Comparison of ENCODE assay signal across 19 cellular contexts in the genomic region with DNA sequence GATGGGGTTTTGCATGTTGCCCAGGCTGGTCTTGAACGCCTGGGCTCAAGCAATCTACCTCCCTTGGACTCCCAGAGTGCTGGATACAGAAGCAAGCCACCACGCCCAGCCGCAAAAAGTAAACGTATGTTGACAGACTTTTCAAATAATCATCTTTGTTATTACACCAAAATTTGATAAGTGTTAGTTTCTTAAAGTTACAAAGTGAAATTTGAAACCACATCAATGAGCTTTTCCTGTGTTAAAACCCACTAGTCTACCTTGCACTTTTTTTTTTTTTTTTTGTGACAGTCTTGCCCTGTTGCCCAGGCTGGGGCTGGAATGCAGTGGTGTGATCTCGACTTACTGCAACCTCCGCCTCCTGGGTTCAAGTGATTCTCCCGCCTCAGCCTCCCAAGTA. TPM values are rescaled to one million over a fixed set of nuclear protein-coding genes. Genes with fewer than 3 reads are reported as not detected.
A peak's percentile ranks its signal among the peaks of the same experiment; 100 is the strongest.
DNase-seq lines count a peak whose midpoint lies in the region; ATAC-seq and TF ChIP-seq lines count a peak whose summit lies in the region.
"Had no signal": no experiment of that assay in that cellular context is flagged by ENCODE, and none has a peak within 500 bp of the region (broad histone marks: within the 10 kb centered on the region; RNA-seq: fewer than 3 reads in every experiment).

No MANE protein-coding gene starts in this region.

- CTCF ChIA-PET in CD8-positive, alpha-beta memory T cell (lab: Charles Lee): interaction anchor here (0.8 to 1.1 kb wide), 4 partner anchors 16 to 36 kb away, joined by 3 read pairs; a partner anchor contains a TSS
- CTCF ChIA-PET in activated CD8-positive, alpha-beta T cell treated with anti-CD3 and anti-CD28 coated beads, Interleukin-2, amount 10 ng/mL, durations not matched to agents 7 days and 5 days (lab: Charles Lee): interaction anchor here (1.0 to 1.6 kb wide), 3 partner anchors 11 to 60 kb away, joined by 3 to 4 read pairs (median 3); no protein-coding TSS in a partner anchor

- DNase-seq in activated T-cell treated with anti-CD3 and anti-CD28 coated beads, Interleukin-2, amount 50 U/mL, for 1 hour: peak; percentile 26
- DNase-seq in activated T-cell treated with anti-CD3 and anti-CD28 coated beads, Interleukin-2, amount 50 U/mL, for 24 hours: no peak
- DNase-seq in CD8-positive, alpha-beta memory T cell: peak; percentile 8 to 75 (median 34)
- no peak for DNase-seq in activated CD8-positive, alpha-beta T cell treated with anti-CD3 and anti-CD28 coated beads, Interleukin-2, amount 10 ng/mL, durations not matched to agents 7 days and 5 days
- no peak for DNase-seq in natural killer cell
- DNase-seq in ascending aorta (ENCODE audit: low spot score in 2 of 2): no peak
- DNase-seq in NCI-H1092 treated with DMSO at 0.1 percent for 48 hours (lab: John Stamatoyannopoulos, UW): no peak
- DNase-seq: DMS79, IMR-90, NCI-H1436 treated with DMSO at 0.1 percent for 48 hours, NCI-H2081 treated with DMSO at 0.1 percent for 48 hours, NCI-H226, NCI-H526 had no signal

- intact Hi-C loops in natural killer cell (cut with micrococcal nuclease) (loop anchor here (10.0 kb wide), 1 partner anchor 234 kb away; a partner anchor contains a TSS), ascending aorta (cut with DNase I) (no loop called here)

- no peak overlapping the region for H3K4me3 Mint-ChIP-seq in activated T-cell treated with anti-CD3 and anti-CD28 coated beads, Interleukin-2, amount 50 U/mL, for 24 hours
- H3K4me3 Mint-ChIP-seq in CD8-positive, alpha-beta memory T cell: peak overlapping the region; percentile 61 to 79 (median 78)
- H3K4me3 Mint-ChIP-seq in activated CD8-positive, alpha-beta T cell treated with anti-CD3 and anti-CD28 coated beads, Interleukin-2, amount 10 ng/mL, durations not matched to agents 7 days and 5 days: no peak overlapping the region
- peak overlapping the region; percentile 67 for H3K4me3 Mint-ChIP-seq in natural killer cell

- H3K27ac Mint-ChIP-seq in activated T-cell treated with anti-CD3 and anti-CD28 coated beads, Interleukin-2, amount 50 U/mL, for 24 hours: no peak overlapping the region
- peak overlapping the region; percentile 44 to 95 (median 90) for H3K27ac Mint-ChIP-seq in CD8-positive, alpha-beta memory T cell
- no peak overlapping the region for H3K27ac Mint-ChIP-seq in activated CD8-positive, alpha-beta T cell treated with anti-CD3 and anti-CD28 coated beads, Interleukin-2, amount 10 ng/mL, durations not matched to agents 7 days and 5 days
- peak overlapping the region; percentile 73 to 75 for H3K27ac Mint-ChIP-seq in natural killer cell

- no peak overlapping the region for H3K4me3 ChIP-seq in CD8-positive, alpha-beta memory T cell (ENCODE audit: low read length)
- no peak overlapping the region for H3K4me3 ChIP-seq in ascending aorta
- H3K4me3 ChIP-seq: A549, GM12878, HAP-1 had no signal

- peaks cover 13% of the 10 kb centered on the region for H3K4me1 ChIP-seq in CD8-positive, alpha-beta memory T cell (ENCODE audit: insufficient read depth, low read length)
- H3K4me1 ChIP-seq in ascending aorta: no peaks in the 10 kb centered on the region
- H3K4me1 ChIP-seq: A549, HAP-1 had no signal

- H3K36me3 ChIP-seq in CD8-positive, alpha-beta memory T cell (ENCODE audit: insufficient read depth, low read length): peaks cover 20% of the 10 kb centered on the region
- peaks cover 52 to 72% of the 10 kb centered on the region in 2 donors for H3K36me3 ChIP-seq in ascending aorta

- peak; percentile 15 for ATAC-seq in activated CD8-positive, alpha-beta T cell treated with anti-CD3 and anti-CD28 coated beads, Interleukin-2, amount 10 ng/mL, durations not matched to agents 7 days and 5 days
- ATAC-seq in natural killer cell: peak; percentile 67 to 93 (median 84)
- ATAC-seq: A549, GM12878 had no signal

- H3K27me3 Mint-ChIP-seq in activated T-cell treated with anti-CD3 and anti-CD28 coated beads, Interleukin-2, amount 50 U/mL, for 24 hours: no peaks in the 10 kb centered on the region
- peaks cover 0 to 5% of the 10 kb centered on the region in 2 donors for H3K27me3 Mint-ChIP-seq in CD8-positive, alpha-beta memory T cell
- no peaks in the 10 kb centered on the region for H3K27me3 Mint-ChIP-seq in activated CD8-positive, alpha-beta T cell treated with anti-CD3 and anti-CD28 coated beads, Interleukin-2, amount 10 ng/mL, durations not matched to agents 7 days and 5 days (ENCODE audit: low read depth)
- H3K27me3 Mint-ChIP-seq in natural killer cell (ENCODE audit: low read depth in 2 of 2): no peaks in the 10 kb centered on the region

- no peaks in the 10 kb centered on the region for H3K9me3 Mint-ChIP-seq in activated T-cell treated with anti-CD3 and anti-CD28 coated beads, Interleukin-2, amount 50 U/mL, for 24 hours
- no peaks in the 10 kb centered on the region for H3K9me3 Mint-ChIP-seq in CD8-positive, alpha-beta memory T cell
- no peaks in the 10 kb centered on the region for H3K9me3 Mint-ChIP-seq in activated CD8-positive, alpha-beta T cell treated with anti-CD3 and anti-CD28 coated beads, Interleukin-2, amount 10 ng/mL, durations not matched to agents 7 days and 5 days (ENCODE audit: insufficient read depth)
- H3K9me3 Mint-ChIP-seq in natural killer cell: no peaks in the 10 kb centered on the region

- peak overlapping the region; percentile 2 for H3K27ac ChIP-seq in CD8-positive, alpha-beta memory T cell (ENCODE audit: low read depth, low read length)
- no peak overlapping the region for H3K27ac ChIP-seq in ascending aorta
- H3K27ac ChIP-seq: A549, C4-2B had no signal

- peaks cover 69% of the 10 kb centered on the region for H3K36me3 Mint-ChIP-seq in activated T-cell treated with anti-CD3 and anti-CD28 coated beads, Interleukin-2, amount 50 U/mL, for 24 hours (ENCODE audit: low read depth)
- H3K36me3 Mint-ChIP-seq in CD8-positive, alpha-beta memory T cell: peaks cover 22 to 62% (median 31%) of the 10 kb centered on the region in 3 donors
- H3K36me3 Mint-ChIP-seq in activated CD8-positive, alpha-beta T cell treated with anti-CD3 and anti-CD28 coated beads, Interleukin-2, amount 10 ng/mL, durations not matched to agents 7 days and 5 days (ENCODE audit: low read depth): peaks cover 16% of the 10 kb centered on the region
- peaks cover 29% of the 10 kb centered on the region for H3K36me3 Mint-ChIP-seq in natural killer cell

- no peak for TF ChIP-seq CTCF in natural killer cell (IDR thresholded peaks at IDR 0.05)
- TF ChIP-seq CTCF in ascending aorta (IDR thresholded peaks at IDR 0.05): no peak

- no peaks in the 10 kb centered on the region for H3K9me3 ChIP-seq in CD8-positive, alpha-beta memory T cell (ENCODE audit: low read length)
- no peaks in the 10 kb centered on the region for H3K9me3 ChIP-seq in ascending aorta
- H3K9me3 ChIP-seq: A549, HAP-1 had no signal

- H3K27me3 ChIP-seq in CD8-positive, alpha-beta memory T cell (ENCODE audit: insufficient read depth, low read length, poor library complexity, severe bottlenecking): no peaks in the 10 kb centered on the region
- H3K27me3 ChIP-seq in ascending aorta: no peaks in the 10 kb centered on the region

- peaks cover 14% of the 10 kb centered on the region for H3K4me1 Mint-ChIP-seq in activated T-cell treated with anti-CD3 and anti-CD28 coated beads, Interleukin-2, amount 50 U/mL, for 24 hours (ENCODE audit: low read depth)
- peaks cover 16 to 20% (median 17%) of the 10 kb centered on the region in 3 donors for H3K4me1 Mint-ChIP-seq in CD8-positive, alpha-beta memory T cell
- H3K4me1 Mint-ChIP-seq in activated CD8-positive, alpha-beta T cell treated with anti-CD3 and anti-CD28 coated beads, Interleukin-2, amount 10 ng/mL, durations not matched to agents 7 days and 5 days (ENCODE audit: low read depth): peaks cover 14% of the 10 kb centered on the region
- peaks cover 7 to 10% of the 10 kb centered on the region in 2 donors for H3K4me1 Mint-ChIP-seq in natural killer cell

- POLR2A ChIA-PET in CD8-positive, alpha-beta memory T cell (lab: Charles Lee): interaction anchor here (0.7 to 1.0 kb wide), 3 partner anchors 27 to 35 kb away, joined by 3 to 10 read pairs (median 3); a partner anchor contains a TSS
- POLR2A ChIA-PET in activated CD8-positive, alpha-beta T cell treated with anti-CD3 and anti-CD28 coated beads, Interleukin-2, amount 10 ng/mL, durations not matched to agents 7 days and 5 days (lab: Charles Lee): interaction anchor here (0.8 kb wide), 1 partner anchor 58 kb away, joined by 4 read pairs; no protein-coding TSS in a partner anchor

RNA-seq across cellular contexts. Expression of a gene that starts 29.9 kb away (rescaled TPM):
- 1 to 10 TPM; 2.6 to 2.8 TPM for total RNA-seq in CD8-positive, alpha-beta memory T cell
- polyA plus RNA-seq in CD8-positive, alpha-beta memory T cell: 1.4 TPM
- total RNA-seq in activated CD8-positive, alpha-beta T cell treated with anti-CD3 and anti-CD28 coated beads, Interleukin-2, amount 10 ng/mL, durations not matched to agents 7 days and 5 days: 1 to 10 TPM; 6.0 to 7.7 TPM
- total RNA-seq in natural killer cell (1 to 10 TPM; 1.1 to 1.6 (median 1.4) TPM), ascending aorta (5.9 TPM)

RNA-seq across cellular contexts. Expression of a gene that starts 30.6 kb away (rescaled TPM):
- total RNA-seq in CD8-positive, alpha-beta memory T cell: not detected
- not detected for polyA plus RNA-seq in CD8-positive, alpha-beta memory T cell
- total RNA-seq in activated CD8-positive, alpha-beta T cell treated with anti-CD3 and anti-CD28 coated beads, Interleukin-2, amount 10 ng/mL, durations not matched to agents 7 days and 5 days: under 1 TPM in 1 of 2 experiments, not detected in 1; 0.39 TPM
- total RNA-seq in natural killer cell: under 1 TPM; 0.14 to 0.21 (median 0.18) TPM
- not detected for total RNA-seq in ascending aorta
- total RNA-seq: GM12878, LHCN-M2, RPMI7951 had no signal

RNA-seq across cellular contexts. Expression of a gene that starts 35.8 kb away (rescaled TPM):
- 10 to 100 TPM; 33.9 to 37.1 TPM for total RNA-seq in CD8-positive, alpha-beta memory T cell
- polyA plus RNA-seq in CD8-positive, alpha-beta memory T cell: 12.6 TPM
- 10 to 100 TPM; 26.1 to 26.6 TPM for total RNA-seq in activated CD8-positive, alpha-beta T cell treated with anti-CD3 and anti-CD28 coated beads, Interleukin-2, amount 10 ng/mL, durations not matched to agents 7 days and 5 days
- total RNA-seq in natural killer cell: 10 to 100 TPM; 58.0 to 73.5 (median 63.3) TPM
- total RNA-seq in ascending aorta: 39.8 TPM

Comparison
In these comparisons a context has a peak if more than half of its experiments do, and no peak if none do; other contexts are left out.
1. DNase-seq: peak in activated T-cell treated with anti-CD3 and anti-CD28 coated beads, Interleukin-2, amount 50 U/mL, for 1 hour (single experiment) and CD8-positive, alpha-beta memory T cell (5 of 5); none in activated T-cell treated with anti-CD3 and anti-CD28 coated beads, Interleukin-2, amount 50 U/mL, for 24 hours (single experiment), activated CD8-positive, alpha-beta T cell treated with anti-CD3 and anti-CD28 coated beads, Interleukin-2, amount 10 ng/mL, durations not matched to agents 7 days and 5 days (single experiment), natural killer cell (single experiment), ascending aorta (0 of 2) and NCI-H1092 treated with DMSO at 0.1 percent for 48 hours (single experiment).
2. H3K27ac Mint-ChIP-seq: peak in CD8-positive, alpha-beta memory T cell (8 of 8) and natural killer cell (2 of 2); none in activated T-cell treated with anti-CD3 and anti-CD28 coated beads, Interleukin-2, amount 50 U/mL, for 24 hours (single experiment) and activated CD8-positive, alpha-beta T cell treated with anti-CD3 and anti-CD28 coated beads, Interleukin-2, amount 10 ng/mL, durations not matched to agents 7 days and 5 days (single experiment).
3. H3K4me3 Mint-ChIP-seq: peak in CD8-positive, alpha-beta memory T cell (7 of 7) and natural killer cell (single experiment); none in activated T-cell treated with anti-CD3 and anti-CD28 coated beads, Interleukin-2, amount 50 U/mL, for 24 hours (single experiment) and activated CD8-positive, alpha-beta T cell treated with anti-CD3 and anti-CD28 coated beads, Interleukin-2, amount 10 ng/mL, durations not matched to agents 7 days and 5 days (single experiment).